Comparison of ENCODE assay signal across 9 cellular contexts in genomic region chr12:71636704-71637115, GRCh38. TPM values are rescaled to one million over a fixed set of nuclear protein-coding genes. Genes with fewer than 3 reads are reported as not detected.
DNase-seq lines count a peak whose midpoint lies in the region; ATAC-seq and TF ChIP-seq lines count a peak whose summit lies in the region.
"Had no signal": no experiment of that assay in that cellular context is flagged by ENCODE, and none has a peak within 500 bp of the region (broad histone marks: within the 10 kb centered on the region; RNA-seq: fewer than 3 reads in every experiment).

No MANE protein-coding gene starts in this region.

- no peaks in the 10 kb centered on the region for H3K9me2 ChIP-seq in GM23338 (ENCODE audit: insufficient read depth)

- H3K9me3 Mint-ChIP-seq in GM23338 (no peaks in the 10 kb centered on the region), nephron (no peaks in the 10 kb centered on the region)
- H3K9me3 Mint-ChIP-seq: stimulated activated naive B cell treated with anti-CD40 and anti-IgM and Interleukin-4, amounts not matched to agents 10 μg/mL and 1 μg/mL and 100 μg/mL, for 72 hours had no signal

- H3K36me3 ChIP-seq in GM23338 (ENCODE audit: insufficient read depth): peaks cover 54% of the 10 kb centered on the region; the same call in 1 of the 2 replicates

- H2AFZ ChIP-seq in GM23338: no peak overlapping the region

- H3K4me1 Mint-ChIP-seq in GM23338 (no peaks in the 10 kb centered on the region), nephron (no peaks in the 10 kb centered on the region)

- no peaks in the 10 kb centered on the region for H4K20me1 ChIP-seq in GM23338 (replicated peaks; ENCODE audit: insufficient read depth)

- H3K27ac ChIP-seq in GM23338 (ENCODE audit: low read depth): 0 out of 2 replicates have a peak overlapping the region, but pooled peaks have one; percentile 22

- no peaks in the 10 kb centered on the region for H3K4me1 ChIP-seq in GM23338 (ENCODE audit: insufficient read depth)

- H3K79me2 ChIP-seq in GM23338 (replicated peaks; ENCODE audit: insufficient read depth): no peaks in the 10 kb centered on the region

- DNase-seq in ELF-1 (ENCODE audit: low read depth, low spot score) (peak; percentile 30), GM23338 (ENCODE audit: low spot score) (peak; percentile 93), NCI-H1417 (lab: John Stamatoyannopoulos, UW) (peak; percentile 51 to 85 (median 77)), epidermal melanocyte (ENCODE audit: insufficient read length, low spot score) (peak; percentile 20)
- DNase-seq: stimulated activated naive B cell treated with anti-CD40 and anti-IgM and Interleukin-4, amounts not matched to agents 10 μg/mL and 1 μg/mL and 100 μg/mL, for 72 hours had no signal

- TF ChIP-seq CTCF in GM23338 (conservative IDR thresholded peaks at IDR 0.05; ENCODE audit: low read depth in 2 of 2) (peak; percentile 74 to 92), nephron (IDR thresholded peaks at IDR 0.05; ENCODE audit: unreplicated experiment in 3 of 3) (peak; percentile 69 to 74 (median 73))

- H3K27me3 ChIP-seq in GM23338 (ENCODE audit: insufficient read depth): no peaks in the 10 kb centered on the region

- H3K4me3 Mint-ChIP-seq in GM23338 (no peak overlapping the region), nephron (no peak overlapping the region)
- H3K4me3 Mint-ChIP-seq: stimulated activated naive B cell treated with anti-CD40 and anti-IgM and Interleukin-4, amounts not matched to agents 10 μg/mL and 1 μg/mL and 100 μg/mL, for 72 hours had no signal

- no peaks in the 10 kb centered on the region for H3F3A ChIP-seq in GM23338 (replicated peaks; ENCODE audit: low read depth)

- peak overlapping the region; percentile 54; the same call in 1 of the 2 replicates for H3K27ac Mint-ChIP-seq in GM23338
- H3K27ac Mint-ChIP-seq in nephron: peak overlapping the region in 1 of 3 experiments; percentile 14
- H3K27ac Mint-ChIP-seq: stimulated activated naive B cell treated with anti-CD40 and anti-IgM and Interleukin-4, amounts not matched to agents 10 μg/mL and 1 μg/mL and 100 μg/mL, for 72 hours had no signal

- no peak overlapping the region for H3K4me2 ChIP-seq in GM23338

- H3K27me3 Mint-ChIP-seq in GM23338 (ENCODE audit: insufficient read depth, low read depth, poor library complexity) (no peaks in the 10 kb centered on the region), nephron (ENCODE audit: low read depth) (no peaks in the 10 kb centered on the region)
- H3K27me3 Mint-ChIP-seq: stimulated activated naive B cell treated with anti-CD40 and anti-IgM and Interleukin-4, amounts not matched to agents 10 μg/mL and 1 μg/mL and 100 μg/mL, for 72 hours had no signal

- peaks cover 66% of the 10 kb centered on the region for H3K36me3 Mint-ChIP-seq in GM23338 (ENCODE audit: low read depth)
- H3K36me3 Mint-ChIP-seq in nephron (ENCODE audit: low read depth): peaks cover 73% of the 10 kb centered on the region

- ATAC-seq in GM23338: peak; percentile 48; the same call in 2 of the 3 replicates
- peak; percentile 81 for ATAC-seq in SK-N-SH treated with all-trans-retinoic acid at 6 μM for 48 hours
- no peak for ATAC-seq in GM19324 (IDR thresholded peaks at IDR 0.05; ENCODE audit: low FRiP score, unreplicated experiment)
- no peak for ATAC-seq in HG03521 (IDR thresholded peaks at IDR 0.05; ENCODE audit: unreplicated experiment)

- no peak overlapping the region for H3K4me3 ChIP-seq in GM23338

TF ChIP-seq in GM23338, 12 proteins besides CTCF, POLR2A, EP300 and RAD21:
- TF ChIP-seq NANOG (IDR thresholded peaks at IDR 0.05; ENCODE audit: borderline replicate concordance) (no peak), ZNF331 (CRISPR knock-in tag; IDR thresholded peaks at IDR 0.05; ENCODE audit: low read depth) (no peak), EZH2 (IDR thresholded peaks at IDR 0.05; ENCODE audit: low read depth, unreplicated experiment) (no peak), STAT1 (IDR thresholded peaks at IDR 0.05; ENCODE audit: unreplicated experiment) (no peak), ZNF114 (CRISPR knock-in tag; IDR thresholded peaks at IDR 0.05) (no peak)

TF ChIP-seq in SK-N-SH treated with all-trans-retinoic acid at 6 μM for 48 hours, 23 proteins besides CTCF, POLR2A, EP300 and RAD21:
- TF ChIP-seq CSDC2 (CRISPR knock-in tag; IDR thresholded peaks at IDR 0.05): no peak
- no peak for TF ChIP-seq GLIS3 (CRISPR knock-in tag; IDR thresholded peaks at IDR 0.05)
- TF ChIP-seq TSHZ2 (CRISPR knock-in tag; IDR thresholded peaks at IDR 0.05): no peak
- TF ChIP-seq POU6F1 (CRISPR knock-in tag; IDR thresholded peaks at IDR 0.05; ENCODE audit: borderline replicate concordance, low read depth): no peak
- no peak for TF ChIP-seq SNAI2 (CRISPR knock-in tag; IDR thresholded peaks at IDR 0.05)

RNA-seq across cellular contexts. Expression of gene ZFC3H1, which starts 26.9 kb away (rescaled TPM):
- 30.3 and 45.9 TPM in 2 replicates for total RNA-seq in GM23338 (2014; rRNA removed; shearing (Covaris generic))
- 31.1 and 46.2 TPM in 2 replicates for polyA plus RNA-seq in GM23338 (2016; fragmentation: Nextera tagmentation; extraction: Ambion mirVana)

RNA-seq across cellular contexts. Expression of gene THAP2, which starts 27.4 kb away (rescaled TPM):
- 4.7 and 6.3 TPM in 2 replicates for total RNA-seq in GM23338 (2014; rRNA removed; shearing (Covaris generic))
- polyA plus RNA-seq in GM23338 (2016; fragmentation: Nextera tagmentation; extraction: Ambion mirVana): 10.8 and 16.5 TPM in 2 replicates

RNA-seq across cellular contexts. Expression of gene TMEM19, which starts 49.2 kb away (rescaled TPM):
- total RNA-seq in GM23338 (2014; rRNA removed; shearing (Covaris generic)): 14.1 and 21.0 TPM in 2 replicates
- 6.5 and 7.9 TPM in 2 replicates for polyA plus RNA-seq in GM23338 (2016; fragmentation: Nextera tagmentation; extraction: Ambion mirVana)

Comparison
In these comparisons a context has a peak if more than half of its experiments do, and no peak if none do; other contexts are left out.
1. DNase-seq: peak in every context shown above with its lines; median percentile 93 in GM23338; 77 in NCI-H1417; 30 in ELF-1; 20 in epidermal melanocyte.
2. ATAC-seq: peak in GM23338 (single experiment) and SK-N-SH treated with all-trans-retinoic acid at 6 μM for 48 hours (single experiment); none in GM19324 (single experiment) and HG03521 (single experiment).